In the genomic region with DNA sequence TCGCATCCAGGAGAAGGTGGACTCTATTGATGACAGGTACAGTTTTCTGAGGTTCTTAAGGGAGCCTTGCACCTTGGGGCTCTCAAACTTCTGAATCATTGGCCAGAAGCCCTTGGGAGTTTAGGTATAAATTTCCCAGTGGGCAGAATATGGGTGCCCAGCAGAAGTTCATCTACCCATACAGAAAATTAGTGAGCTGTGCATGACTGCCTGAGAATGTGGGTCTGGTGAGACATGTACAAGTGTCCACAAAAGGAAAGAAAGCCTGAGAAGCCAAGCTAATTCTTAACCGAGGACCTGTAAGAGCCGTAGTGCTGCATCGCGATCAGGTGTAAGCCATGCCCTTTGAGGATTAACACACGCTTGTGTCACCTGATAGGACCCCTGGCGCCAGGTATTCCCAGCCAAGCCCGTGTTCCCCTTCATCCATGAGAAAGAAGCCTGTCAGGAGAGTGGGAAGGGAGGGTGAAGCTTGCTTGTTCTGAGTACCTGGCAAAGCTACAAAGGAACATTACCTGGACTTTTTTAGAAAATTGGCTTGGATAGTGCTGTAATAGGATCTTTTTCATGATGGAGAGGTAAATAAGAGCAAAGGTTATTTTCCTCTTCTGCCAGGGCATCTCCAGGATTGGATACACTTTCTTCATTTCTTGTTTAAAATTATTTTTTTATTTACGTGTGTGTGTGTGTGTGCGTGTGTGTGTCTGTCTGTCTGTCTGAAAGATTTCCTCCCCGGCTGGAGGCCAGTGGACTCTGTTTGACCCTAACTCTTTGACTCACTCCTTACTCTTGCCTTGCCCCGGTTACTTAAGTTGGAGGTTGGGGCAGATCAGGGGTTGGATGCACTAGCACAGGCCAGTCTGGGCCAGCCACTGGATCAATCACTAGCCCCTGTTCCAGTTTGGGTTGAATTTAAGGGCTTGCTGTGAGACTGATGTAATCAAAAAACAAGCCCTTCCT, we compare ENCODE assay signal across 9 cellular contexts.
A peak's percentile ranks its signal among the peaks of the same experiment; 100 is the strongest.
DNase-seq lines count a peak whose midpoint lies in the region; ATAC-seq and TF ChIP-seq lines count a peak whose summit lies in the region.
"Had no signal": no experiment of that assay in that cellular context is flagged by ENCODE, and none has a peak within 500 bp of the region (broad histone marks: within the 10 kb centered on the region; RNA-seq: fewer than 3 reads in every experiment).

No MANE protein-coding gene starts in this region.

- peaks cover 33% of the 10 kb centered on the region for H3K4me1 Mint-ChIP-seq in activated naive CD4-positive, alpha-beta T cell treated with anti-CD3 and anti-CD28 coated beads, Interleukin-2, amount 10 ng/mL, durations not matched to agents 7 days and 5 days

- no peaks in the 10 kb centered on the region for H3K9me3 ChIP-seq in right lobe of liver
- no peaks in the 10 kb centered on the region for H3K9me3 ChIP-seq in upper lobe of right lung

- peak overlapping the region; percentile 16 for H3K27ac Mint-ChIP-seq in activated naive CD4-positive, alpha-beta T cell treated with anti-CD3 and anti-CD28 coated beads, Interleukin-2, amount 10 ng/mL, durations not matched to agents 7 days and 5 days

- no peaks in the 10 kb centered on the region for H3K27me3 Mint-ChIP-seq in activated naive CD4-positive, alpha-beta T cell treated with anti-CD3 and anti-CD28 coated beads, Interleukin-2, amount 10 ng/mL, durations not matched to agents 7 days and 5 days

- H3K4me1 ChIP-seq in right lobe of liver, result peaks cover 0 to 70% (median 28%) of the 10 kb centered on the region in 4 donors
- peaks cover 64% of the 10 kb centered on the region for H3K4me1 ChIP-seq in upper lobe of right lung

- peak; percentile 4 to 56 (median 46) for ATAC-seq in right lobe of liver
- ATAC-seq in upper lobe of right lung, result no peak

- in situ Hi-C loops in brain microvascular endothelial cell (cut with HindIII; ENCODE audit: low pct_ligation_motif_present, low sequenced_read_pairs), result no loop called here

- no peaks in the 10 kb centered on the region for H3K27me3 ChIP-seq in brain microvascular endothelial cell (replicated peaks)
- H3K27me3 ChIP-seq in right lobe of liver, result no peaks in the 10 kb centered on the region
- no peaks in the 10 kb centered on the region for H3K27me3 ChIP-seq in upper lobe of right lung

- TF ChIP-seq CTCF in brain microvascular endothelial cell (IDR thresholded peaks at IDR 0.05; ENCODE audit: low read depth, low read length, missing control alignments), result no peak
- TF ChIP-seq CTCF in right lobe of liver (IDR thresholded peaks at IDR 0.05), result no peak
- TF ChIP-seq CTCF in upper lobe of right lung (IDR thresholded peaks at IDR 0.05), result no peak

- 22% methylated on average over 6 of the region's 12 CpGs for WGBS in right lobe of liver (ENCODE audit: insufficient coverage, low coverage, low lambda C conversion rate, missing lambda C conversion rate)

- intact Hi-C loops in right lobe of liver (cut with DNase I) (no loop called here), upper lobe of right lung (cut with DNase I) (no loop called here)

- H3K36me3 Mint-ChIP-seq in activated naive CD4-positive, alpha-beta T cell treated with anti-CD3 and anti-CD28 coated beads, Interleukin-2, amount 10 ng/mL, durations not matched to agents 7 days and 5 days, result peaks cover 82% of the 10 kb centered on the region

- H3K4me3 ChIP-seq in brain microvascular endothelial cell (ENCODE audit: low read depth, low read length) (no peak overlapping the region), right lobe of liver (no peak overlapping the region), upper lobe of right lung (no peak overlapping the region)

- H3K36me3 ChIP-seq in brain microvascular endothelial cell (replicated peaks), result peaks cover 74% of the 10 kb centered on the region
- peaks cover 7 to 49% (median 29%) of the 10 kb centered on the region in 4 donors for H3K36me3 ChIP-seq in right lobe of liver
- peaks cover 93% of the 10 kb centered on the region for H3K36me3 ChIP-seq in upper lobe of right lung

- DNase-seq in activated naive CD4-positive, alpha-beta T cell treated with anti-CD3 and anti-CD28 coated beads, Interleukin-2, amount 10 ng/mL, durations not matched to agents 7 days and 5 days, result no peak
- DNase-seq in activated naive CD4-positive, alpha-beta T cell treated with anti-CD3 and anti-CD28 coated beads, Interleukin-2, amount 50 U/mL, for 16 hours, result no peak
- peak; percentile 95 for DNase-seq in brain microvascular endothelial cell
- DNase-seq in right lobe of liver, result peak; percentile 31 to 74 (median 72)
- DNase-seq in upper lobe of right lung, result no peak
- no peak for DNase-seq in MV-4-11 (lab: John Stamatoyannopoulos, UW)
- no peak for DNase-seq in NCI-H526 treated with DMSO at 0.1 percent for 48 hours (lab: John Stamatoyannopoulos, UW)
- DNase-seq in NCI-H2029 treated with DMSO at 0.1 percent for 48 hours (lab: John Stamatoyannopoulos, UW), result no peak
- DNase-seq: NCI-H2171 treated with DMSO at 0.1 percent for 48 hours had no signal

- CTCF ChIA-PET in activated naive CD4-positive, alpha-beta T cell treated with anti-CD3 and anti-CD28 coated beads, Interleukin-2, amount 10 ng/mL, durations not matched to agents 7 days and 5 days (lab: Charles Lee), result interaction anchor here (1.1 kb wide), 1 partner anchor 33 kb away, joined by 3 read pairs; no protein-coding TSS in a partner anchor

- no peak overlapping the region for H3K4me3 Mint-ChIP-seq in activated naive CD4-positive, alpha-beta T cell treated with anti-CD3 and anti-CD28 coated beads, Interleukin-2, amount 10 ng/mL, durations not matched to agents 7 days and 5 days

- no peak for TF ChIP-seq POLR2A in right lobe of liver (IDR thresholded peaks at IDR 0.05)

- H3K9me3 Mint-ChIP-seq in activated naive CD4-positive, alpha-beta T cell treated with anti-CD3 and anti-CD28 coated beads, Interleukin-2, amount 10 ng/mL, durations not matched to agents 7 days and 5 days, result no peaks in the 10 kb centered on the region

- H3K27ac ChIP-seq in brain microvascular endothelial cell (peak overlapping the region; percentile 99), right lobe of liver (peak overlapping the region; percentile 65 to 91 (median 73)), upper lobe of right lung (peak overlapping the region; percentile 49)

Comparison
In these comparisons a context has a peak if more than half of its experiments do, and no peak if none do; other contexts are left out.
1. DNase-seq: peak in brain microvascular endothelial cell (single experiment) and right lobe of liver (3 of 3); none in activated naive CD4-positive, alpha-beta T cell treated with anti-CD3 and anti-CD28 coated beads, Interleukin-2, amount 10 ng/mL, durations not matched to agents 7 days and 5 days (single experiment), activated naive CD4-positive, alpha-beta T cell treated with anti-CD3 and anti-CD28 coated beads, Interleukin-2, amount 50 U/mL, for 16 hours (single experiment), upper lobe of right lung (single experiment), MV-4-11 (single experiment), NCI-H526 treated with DMSO at 0.1 percent for 48 hours (single experiment) and NCI-H2029 treated with DMSO at 0.1 percent for 48 hours (single experiment).
2. H3K27ac ChIP-seq: peak in every context shown above with its lines; median percentile 99 in brain microvascular endothelial cell; 73 in right lobe of liver; 49 in upper lobe of right lung.